Comparison of ENCODE assay signal across 8 cellular contexts in genomic region chr1:2091611-2092604, GRCh38. TPM values are rescaled to one million over a fixed set of nuclear protein-coding genes. Genes with fewer than 3 reads are reported as not detected.
DNase-seq lines count a peak whose midpoint lies in the region; ATAC-seq, FAIRE-seq and TF ChIP-seq lines count a peak whose summit lies in the region.

No MANE protein-coding gene starts in this region.

- H3K9ac ChIP-seq in ES-I3 (ENCODE audit: low read depth, low read length) (peak overlapping the region; percentile 7; the same call in 1 of the 2 replicates), K562 (ENCODE audit: insufficient read depth in 1 of 2, low read depth in 2 of 2, low read length in 2 of 2) (no peak overlapping the region; a peak in 1 of 4 replicates), HepG2 (ENCODE audit: insufficient read depth, low read depth, low read length) (no peak overlapping the region)

- FAIRE-seq in K562 (lab: Jason Lieb, UNC) (peak; percentile 96), HepG2 (lab: Jason Lieb, UNC) (no peak)

- no peaks in the 10 kb centered on the region for H3K9me1 ChIP-seq in K562 (ENCODE audit: control insufficient read depth, insufficient read depth, low read length)

- H3K9me3 ChIP-seq in ES-I3 (ENCODE audit: control insufficient read depth, insufficient read depth, low read length): no peaks in the 10 kb centered on the region
- no peaks in the 10 kb centered on the region for H3K9me3 ChIP-seq in K562 (replicated peaks; ENCODE audit: control insufficient read depth, insufficient read depth, low read depth, low read length)
- H3K9me3 ChIP-seq in HepG2 (ENCODE audit: low read length): no peaks in the 10 kb centered on the region

- H4K20me1 ChIP-seq in K562 (replicated peaks; ENCODE audit: control insufficient read depth, insufficient read depth, low read length) (peaks cover 7% of the 10 kb centered on the region; the same call in 1 of the 2 replicates), HepG2 (ENCODE audit: insufficient read depth, low read length) (0 out of 2 replicates have a peak, but pooled peaks cover 5% of the 10 kb centered on the region)

- CTCF ChIA-PET in K562 (lab: Yijun Ruan, JAX; ENCODE audit: low intra/inter-chr PET ratio) (interaction anchor here (1.2 kb wide), 1 partner anchor 46 kb away, joined by 4 read pairs; no protein-coding TSS in a partner anchor), HepG2 (lab: Yijun Ruan, JAX; ENCODE audit: low intra/inter-chr PET ratio, low total read pairs) (interaction anchor here (1.4 kb wide), 2 partner anchors 48 kb away, joined by 9 read pairs; no protein-coding TSS in a partner anchor)

- WGBS in K562 (ENCODE audit: insufficient coverage, low coverage, missing lambda C conversion rate): 11% methylated on average over 45 of the region's 48 CpGs
- 83% methylated on average over 46 of the region's 48 CpGs for WGBS in HepG2 (ENCODE audit: low lambda C conversion rate)

- in situ Hi-C loops in K562 (cut with MboI) (no loop called here), HepG2 (cut with HindIII; ENCODE audit: extremely low pct_ligation_motif_present, low pct_unique_long_range_greater_than_20kb) (no loop called here)

- TF ChIP-seq RAD21 in K562 (CRISPR knock-in tag; conservative IDR thresholded peaks at IDR 0.05 in 1 of 2, IDR thresholded peaks at IDR 0.05 in 1 of 2) (peak in 1 of 2 experiments; percentile 68; a peak in 2 of 4 replicates), HepG2 (CRISPR knock-in tag; IDR thresholded peaks at IDR 0.05) (peak; percentile 51)

- POLR2A ChIA-PET in K562 (lab: Yijun Ruan, JAX) (interaction anchor here (0.6 to 1.1 kb wide), 5 partner anchors 12 to 1705 kb away, joined by 3 to 6 read pairs (median 4); no protein-coding TSS in a partner anchor), HepG2 (lab: Yijun Ruan, JAX) (no interaction called here)

- peaks cover 5% of the 10 kb centered on the region; the same call in 1 of the 2 replicates for H3K4me1 ChIP-seq in ES-I3 (ENCODE audit: insufficient read depth, low read length)
- H3K4me1 ChIP-seq in K562 (replicated peaks in 1 of 2; ENCODE audit: control insufficient read depth in 2 of 2, insufficient read depth in 2 of 2, low read length in 2 of 2): peaks cover 0 to 48% of the 10 kb centered on the region in 2 experiments; a peak in 2 of 5 replicates
- peaks cover 13% of the 10 kb centered on the region; the same call in 1 of the 2 replicates for H3K4me1 ChIP-seq in HepG2 (ENCODE audit: insufficient read depth, low read length)

- H2AFZ ChIP-seq in K562 (ENCODE audit: low read depth, low read length) (no peak overlapping the region), HepG2 (ENCODE audit: low read length) (no peak overlapping the region)

- H3K79me2 ChIP-seq in K562 (ENCODE audit: control insufficient read depth, insufficient read depth, low read length): no peaks in the 10 kb centered on the region
- no peaks in the 10 kb centered on the region for H3K79me2 ChIP-seq in HepG2 (ENCODE audit: insufficient read depth, low read length)

- intact Hi-C loops in K562 (cut with micrococcal nuclease): loop anchor here (2.0 kb wide), 1 partner anchor 83 kb away; no protein-coding TSS in a partner anchor
- intact Hi-C loops in HepG2 (cut with micrococcal nuclease; ENCODE audit: unreplicated experiment): no loop called here

- DNase-seq in SKM-1 treated with dmso at 0.1 percent for 144 hours (lab: John Stamatoyannopoulos, UW; ENCODE audit: unreplicated experiment) (peak; percentile 90), K562 (ENCODE audit: extremely low read depth in 1 of 4, low spot score in 3 of 4) (peak; percentile 79 to 90 (median 84)), HepG2 (ENCODE audit: low spot score) (peak; percentile 18), NK-92 (lab: John Stamatoyannopoulos, UW; ENCODE audit: unreplicated experiment) (no peak), GM19238 (ENCODE audit: insufficient read length, low spot score) (no peak)
- DNase-seq in stimulated activated CD8-positive, alpha-beta memory T cell treated with anti-CD3 and anti-CD28 coated beads, Interleukin-7, amount 100 ng/mL, for 4 hours (ENCODE audit: low read depth in 2 of 2): peak; percentile 6 to 15

- H3K36me3 ChIP-seq in ES-I3 (ENCODE audit: insufficient read depth, low read length) (no peaks in the 10 kb centered on the region), K562 (ENCODE audit: control insufficient read depth, insufficient read depth, low read length) (no peaks in the 10 kb centered on the region), HepG2 (replicated peaks in 1 of 2; ENCODE audit: control insufficient read depth in 1 of 2, insufficient read depth in 2 of 2, low read length in 2 of 2) (no peaks in the 10 kb centered on the region; a peak in 1 of 5 replicates)

- no peak overlapping the region for H3K4me3 ChIP-seq in K562
- no peak overlapping the region for H3K4me3 ChIP-seq in HepG2 (replicated peaks in 1 of 3; ENCODE audit: insufficient read depth in 1 of 3, low read depth in 2 of 3, low read length in 3 of 3)

- ATAC-seq in K562 (peak; percentile 94), HepG2 (peak; percentile 56), HG02678 (IDR thresholded peaks at IDR 0.05; ENCODE audit: unreplicated experiment) (no peak)

- H3K4me2 ChIP-seq in K562 (ENCODE audit: insufficient read depth, low read length) (no peak overlapping the region), HepG2 (ENCODE audit: low read depth, low read length) (no peak overlapping the region)

- H3K27ac ChIP-seq in K562 (ENCODE audit: extremely low read depth, low read depth, low read length): no peak overlapping the region
- H3K27ac ChIP-seq in HepG2 (ENCODE audit: extremely low read length, insufficient read depth, low read length): no peak overlapping the region

- peaks cover 43 to 90% of the 10 kb centered on the region in 2 experiments for H3K27me3 ChIP-seq in K562 (ENCODE audit: control insufficient read depth in 2 of 2, insufficient read depth in 2 of 2, low read length in 2 of 2)
- no peaks in the 10 kb centered on the region for H3K27me3 ChIP-seq in HepG2 (ENCODE audit: control insufficient read depth in 1 of 2, insufficient read depth in 2 of 2, low read length in 2 of 2)

- BruUV-seq in K562 (replicated peaks; lab: Mats Ljungman, UMichigan): no TSS peak
- no TSS peak for BruUV-seq in HepG2 (replicated peaks; lab: Mats Ljungman, UMichigan)

- TF ChIP-seq POLR2A in K562 (conservative IDR thresholded peaks at IDR 0.05) (no peak), HepG2 (IDR thresholded peaks at IDR 0.05; ENCODE audit: insufficient read depth in 1 of 2, low read depth in 2 of 2, low read length in 2 of 2) (no peak)

- TF ChIP-seq CTCF in K562 (IDR thresholded peaks at IDR 0.05 in 2 of 3, conservative IDR thresholded peaks at IDR 0.05 in 1 of 3; ENCODE audit: insufficient read depth in 2 of 3, low read depth in 1 of 3, low read length in 3 of 3) (peak; percentile 80 to 95 (median 88)), HepG2 (CRISPR knock-in tag; IDR thresholded peaks at IDR 0.05) (peak; percentile 73)

- TF ChIP-seq EP300 in K562 (IDR thresholded peaks at IDR 0.05; ENCODE audit: low read length) (no peak), HepG2 (IDR thresholded peaks at IDR 0.05; ENCODE audit: low read depth in 2 of 2, low read length in 2 of 2) (no peak), HepG2 (CRISPR knock-in tag; IDR thresholded peaks at IDR 0.05; ENCODE audit: borderline replicate concordance) (no peak)

TF ChIP-seq in HepG2, 621 proteins besides CTCF, POLR2A, EP300 and RAD21 (continues in another document):
- TF ChIP-seq ZNF253 (CRISPR knock-in tag; IDR thresholded peaks at IDR 0.05; ENCODE audit: borderline replicate concordance): no peak

RNA-seq across cellular contexts. Expression of gene PRKCZ, which starts 41.7 kb away (rescaled TPM):
- 5.9 and 8.3 TPM in 2 replicates for total RNA-seq in K562 (2011; cell fraction: chromatin; rRNA removed; ENCODE audit: low replicate concordance)
- 4.3 and 5.5 TPM in 2 replicates for total RNA-seq in K562 (2011; cell fraction: nucleolus; rRNA removed)
- 4.7 and 5.4 TPM in 2 replicates for total RNA-seq in K562 (2011; cell fraction: nucleoplasm; rRNA removed)
- total RNA-seq in K562 (2014; rRNA removed): 1.6 and 2.3 TPM in 2 replicates
- total RNA-seq in K562 (2014; rRNA removed; fragmentation: Illumina TruSeq; extraction: Trizol): 0.45 and 0.84 TPM in 2 replicates
- 0.69 and 0.83 TPM in 2 replicates for total RNA-seq in K562 (2015; rRNA removed; fragmentation: Illumina TruSeq; extraction: Trizol)
- 3.1 and 3.5 TPM in 2 replicates for total RNA-seq in K562 (2021)
- polyA plus RNA-seq in K562 (2011; rRNA removed): 1.7 and 1.9 TPM in 2 replicates
- 0.87 and 2.2 TPM in 2 replicates for polyA plus RNA-seq in K562 (2011; cell fraction: cytosol; rRNA removed)
- 5.3 and 9.5 TPM in 2 replicates for polyA plus RNA-seq in K562 (2011; cell fraction: nucleus; rRNA removed)
- polyA plus RNA-seq in K562 (2012): 1.2 and 4.5 TPM in 2 replicates
- polyA plus RNA-seq in K562 (2014; fragmentation: Illumina TruSeq; extraction: Trizol): 1.3 TPM in 2 replicates
- polyA plus RNA-seq in K562 (2014; fragmentation: Nextera tagmentation; extraction: Ambion mirVana): under 1 TPM; 0.07 to 0.25 TPM
- 2.3 and 2.9 TPM in 2 replicates for polyA plus RNA-seq in K562 (2014; rRNA removed)
- 0.60 and 1.4 TPM in 2 replicates for polyA minus RNA-seq in K562 (2011; rRNA and poly(A)+ RNA removed)
- 1.5 and 1.8 TPM in 2 replicates for polyA minus RNA-seq in K562 (2011; cell fraction: cytosol; rRNA and poly(A)+ RNA removed)
- polyA minus RNA-seq in K562 (2011; cell fraction: nucleus; rRNA and poly(A)+ RNA removed): 0.81 and 1.7 TPM in 2 replicates
- 21.9 and 34.7 TPM in 2 replicates for total RNA-seq in HepG2 (2016; rRNA removed; fragmentation: Illumina TruSeq; extraction: Trizol)
- total RNA-seq in HepG2 (2016; cell fraction: cytosol; rRNA removed; fragmentation: Illumina TruSeq; extraction: Trizol; ENCODE audit: low read depth): 25.5 and 28.3 TPM in 2 replicates
- 20.0 and 36.5 TPM in 2 replicates for total RNA-seq in HepG2 (2016; cell fraction: insoluble cytoplasmic fraction; rRNA removed; fragmentation: Illumina TruSeq; extraction: Trizol)
- 37.0 and 42.3 TPM in 2 replicates for total RNA-seq in HepG2 (2016; cell fraction: membrane; rRNA removed; fragmentation: Illumina TruSeq; extraction: Trizol)
- 30.0 and 34.9 TPM in 2 replicates for total RNA-seq in HepG2 (2016; cell fraction: nucleus; rRNA removed; fragmentation: Illumina TruSeq; extraction: Trizol)
- 85.2 and 85.8 TPM in 2 replicates for polyA plus RNA-seq in HepG2 (2011; rRNA removed)
- polyA plus RNA-seq in HepG2 (2011; cell fraction: cytosol; rRNA removed): 52.8 and 75.3 TPM in 2 replicates
- 132 and 197 TPM in 2 replicates for polyA plus RNA-seq in HepG2 (2011; cell fraction: nucleus; rRNA removed)
- polyA plus RNA-seq in HepG2 (2012): 47.5 and 47.9 TPM in 2 replicates
- polyA plus RNA-seq in HepG2 (2016; cell fraction: cytosol; fragmentation: Illumina TruSeq; extraction: Trizol; ENCODE audit: low read depth): 23.5 and 27.3 TPM in 2 replicates
- polyA plus RNA-seq in HepG2 (2016; cell fraction: insoluble cytoplasmic fraction; fragmentation: Illumina TruSeq; extraction: Trizol; ENCODE audit: low read depth): 26.8 and 34.6 TPM in 2 replicates
- polyA plus RNA-seq in HepG2 (2016; cell fraction: membrane; fragmentation: Illumina TruSeq; extraction: Trizol; ENCODE audit: low read depth): 39.3 and 40.3 TPM in 2 replicates
- polyA plus RNA-seq in HepG2 (2016; cell fraction: nucleus; fragmentation: Illumina TruSeq; extraction: Trizol; ENCODE audit: insufficient read depth, low read depth): 76.9 and 79.5 TPM in 2 replicates
- polyA minus RNA-seq in HepG2 (2011; rRNA and poly(A)+ RNA removed; ENCODE audit: low replicate concordance): 29.4 and 69.2 TPM in 2 replicates
- 14.4 and 24.4 TPM in 2 replicates for polyA minus RNA-seq in HepG2 (2011; cell fraction: cytosol; rRNA and poly(A)+ RNA removed)
- 41.4 and 57.0 TPM in 2 replicates for polyA minus RNA-seq in HepG2 (2011; cell fraction: nucleus; rRNA and poly(A)+ RNA removed)

Comparison
In these comparisons a context has a peak if more than half of its experiments do, and no peak if none do; other contexts are left out.
1. DNase-seq: peak in SKM-1 treated with dmso at 0.1 percent for 144 hours (single experiment), K562 (4 of 4), HepG2 (single experiment) and stimulated activated CD8-positive, alpha-beta memory T cell treated with anti-CD3 and anti-CD28 coated beads, Interleukin-7, amount 100 ng/mL, for 4 hours (2 of 2); none in NK-92 (single experiment) and GM19238 (single experiment).